Comparison of ENCODE assay signal across 8 cellular contexts in genomic region chr10:102352066-102352715, GRCh38. TPM values are rescaled to one million over a fixed set of nuclear protein-coding genes. Genes with fewer than 3 reads are reported as not detected.
DNase-seq lines count a peak whose midpoint lies in the region; ATAC-seq, FAIRE-seq and TF ChIP-seq lines count a peak whose summit lies in the region.

No MANE protein-coding gene starts in this region.

- FAIRE-seq in A204.1 (lab: Jason Lieb, UNC), result peak; percentile 16

- H3K4me1 ChIP-seq in colonic mucosa (no peaks in the 10 kb centered on the region), lower lobe of right lung (no peaks in the 10 kb centered on the region)

- H3K27me3 ChIP-seq in colonic mucosa (no peaks in the 10 kb centered on the region), lower lobe of right lung (ENCODE audit: low read depth) (no peaks in the 10 kb centered on the region)

- ATAC-seq in lower lobe of right lung (peak; percentile 74 to 81), HG02840 (IDR thresholded peaks at IDR 0.05; ENCODE audit: low FRiP score, unreplicated experiment) (no peak)

- in situ Hi-C loops in GM13976 (cut with MboI; ENCODE audit: low sequenced_read_pairs, unreplicated experiment), result loop anchor here (5.0 kb wide), 1 partner anchor 110 kb away; the partner anchor contains the start of gene PITX3

- H3K36me3 ChIP-seq in colonic mucosa, result peaks cover 5% of the 10 kb centered on the region
- peaks cover 87% of the 10 kb centered on the region for H3K36me3 ChIP-seq in lower lobe of right lung

- H3K9ac ChIP-seq in colonic mucosa (ENCODE audit: low read depth in 2 of 2, low read length in 2 of 2), result no peak overlapping the region

- peak; percentile 72 for DNase-seq in GM13976 (ENCODE audit: low spot score)
- DNase-seq in NCI-H345 (lab: John Stamatoyannopoulos, UW), result peak; percentile 80
- peak; percentile 81 for DNase-seq in activated CD4-positive, alpha-beta T cell treated with anti-CD3 and anti-CD28 coated beads for 48 hours
- DNase-seq in colonic mucosa, result peak; percentile 69
- peak; percentile 58 for DNase-seq in lower lobe of right lung
- DNase-seq in stimulated activated CD8-positive, alpha-beta memory T cell treated with anti-CD3 and anti-CD28 coated beads, Interleukin-12 subunit alpha, Interleukin-12 subunit beta, amount 100 ng/mL, for 24 hours (ENCODE audit: extremely low read depth), result peak; percentile 23

- H3K9me3 ChIP-seq in colonic mucosa (no peaks in the 10 kb centered on the region), lower lobe of right lung (no peaks in the 10 kb centered on the region)

- no peak overlapping the region for H3K27ac ChIP-seq in colonic mucosa
- no peak overlapping the region for H3K27ac ChIP-seq in lower lobe of right lung

- TF ChIP-seq CTCF in GM13976 (IDR thresholded peaks at IDR 0.05; ENCODE audit: borderline replicate concordance, control extremely low read depth, extremely low read depth, insufficient read depth, missing control alignments), result peak; percentile 88
- peak; percentile 92 for TF ChIP-seq CTCF in colonic mucosa (IDR thresholded peaks at IDR 0.05)
- TF ChIP-seq CTCF in lower lobe of right lung (IDR thresholded peaks at IDR 0.05), result peak; percentile 85

- no peak overlapping the region for H3K4me3 ChIP-seq in colonic mucosa
- H3K4me3 ChIP-seq in lower lobe of right lung, result no peak overlapping the region

- intact Hi-C loops in colonic mucosa (cut with DNase I), result loop anchor here (2.0 to 10.0 kb wide), 2 partner anchors 123 to 187 kb away; no protein-coding TSS in a partner anchor
- intact Hi-C loops in lower lobe of right lung (cut with DNase I), result loop anchor here (5.0 kb wide), 1 partner anchor 125 kb away; the partner anchor contains the start of gene ELOVL3

RNA-seq across cellular contexts. Expression of gene NFKB2, which starts 43.3 kb away (rescaled TPM):
- total RNA-seq in colonic mucosa, result 10 to 100 TPM; 29.3 to 44.5 TPM
- 30.9 TPM for total RNA-seq in lower lobe of right lung

Comparison
In these comparisons a context has a peak if more than half of its experiments do, and no peak if none do; other contexts are left out.
1. DNase-seq: peak in every context shown above with its lines; median percentile 81 in activated CD4-positive, alpha-beta T cell treated with anti-CD3 and anti-CD28 coated beads for 48 hours; 80 in NCI-H345; 72 in GM13976; 69 in colonic mucosa; 58 in lower lobe of right lung; 23 in stimulated activated CD8-positive, alpha-beta memory T cell treated with anti-CD3 and anti-CD28 coated beads, Interleukin-12 subunit alpha, Interleukin-12 subunit beta, amount 100 ng/mL, for 24 hours.